Comparison of ENCODE assay signal across 8 cellular contexts in genomic region chrX:123960956-123961267, GRCh38. TPM values are rescaled to one million over a fixed set of nuclear protein-coding genes. Genes with fewer than 3 reads are reported as not detected.
DNase-seq lines count a peak whose midpoint lies in the region; ATAC-seq, FAIRE-seq and TF ChIP-seq lines count a peak whose summit lies in the region.

No MANE protein-coding gene starts in this region.

- peaks cover 29% of the 10 kb centered on the region for H3K4me1 Mint-ChIP-seq in activated naive CD8-positive, alpha-beta T cell (ENCODE audit: low read depth)

- H3K36me3 Mint-ChIP-seq in activated naive CD8-positive, alpha-beta T cell = no peaks in the 10 kb centered on the region

- TF ChIP-seq EP300 in stomach (IDR thresholded peaks at IDR 0.05) = no peak

- no peaks in the 10 kb centered on the region for H3K9me3 Mint-ChIP-seq in activated naive CD8-positive, alpha-beta T cell (ENCODE audit: low read depth)

- peak overlapping the region; percentile 98 for H3K27ac Mint-ChIP-seq in activated naive CD8-positive, alpha-beta T cell

- H3K27me3 ChIP-seq in stomach = no peaks in the 10 kb centered on the region

- no peaks in the 10 kb centered on the region for H3K36me3 ChIP-seq in kidney (ENCODE audit: control insufficient read depth in 1 of 2, insufficient read depth in 2 of 2, low read length in 2 of 2)
- no peaks in the 10 kb centered on the region for H3K36me3 ChIP-seq in stomach

- H3K4me1 ChIP-seq in kidney (ENCODE audit: control insufficient read depth in 1 of 2, insufficient read depth in 1 of 2, low read depth in 1 of 2, low read length in 2 of 2) (no peaks in the 10 kb centered on the region), stomach (peaks cover 0 to 18% (median 9%) of the 10 kb centered on the region in 4 donors)

- H3K4me3 ChIP-seq in kidney (ENCODE audit: low read length in 2 of 2) (peak overlapping the region; percentile 74 to 85), stomach (peak overlapping the region; percentile 60 to 68 (median 64))

- WGBS in stomach, 5 donors = 0 to 35% (median 6%) methylated on average over 7 to 13 of the region's 13 CpGs

- H3K4me3 Mint-ChIP-seq in activated naive CD8-positive, alpha-beta T cell = peak overlapping the region; percentile 99

- H3K27ac ChIP-seq in kidney (ENCODE audit: low read depth in 2 of 2, low read length in 2 of 2) (peak overlapping the region; percentile 98 to 99), stomach (peak overlapping the region; percentile 96 to 98 (median 97))

- TF ChIP-seq POLR2A in stomach (IDR thresholded peaks at IDR 0.05) = no peak

- FAIRE-seq in kidney (lab: Jason Lieb, UNC) = no peak

- no peaks in the 10 kb centered on the region for H3K27me3 Mint-ChIP-seq in activated naive CD8-positive, alpha-beta T cell

- no peak for TF ChIP-seq CTCF in kidney (IDR thresholded peaks at IDR 0.05; ENCODE audit: borderline replicate concordance, extremely low read depth, insufficient read depth)
- no peak for TF ChIP-seq CTCF in stomach (IDR thresholded peaks at IDR 0.05)

- DNase-seq in NCI-H510A treated with DMSO at 0.1 percent for 48 hours (lab: John Stamatoyannopoulos, UW) = peak; percentile 59
- DNase-seq in NCI-H510A (lab: John Stamatoyannopoulos, UW) = no peak
- no peak for DNase-seq in kidney
- DNase-seq in stomach = no peak
- DNase-seq in glomerular visceral epithelial cell (ENCODE audit: extremely low spot score) = no peak
- DNase-seq in HCEC 1CT = no peak

- intact Hi-C loops in kidney (cut with DNase I) = no loop called here
- intact Hi-C loops in stomach (cut with DNase I; ENCODE audit: low total_unique reads) = no loop called here

- H3K9ac ChIP-seq in kidney (ENCODE audit: low read length in 2 of 2) = peak overlapping the region; percentile 90 to 99

- no peak for ATAC-seq in HG02870 (IDR thresholded peaks at IDR 0.05; ENCODE audit: unreplicated experiment)

- H3K9me3 ChIP-seq in kidney (ENCODE audit: control insufficient read depth in 1 of 2, low read length in 2 of 2) = no peaks in the 10 kb centered on the region
- H3K9me3 ChIP-seq in stomach = no peaks in the 10 kb centered on the region

RNA-seq across cellular contexts. Expression of gene STAG2, which starts 0.6 kb away (rescaled TPM):
- total RNA-seq in kidney = 66.0 TPM
- polyA plus RNA-seq in kidney (ENCODE audit: insufficient read depth, low read depth, low replicate concordance) = 18.2 TPM
- total RNA-seq in stomach = 100 to 1,000 TPM in 1 of 5 donors, 10 to 100 TPM in 4; 11.6 to 175 (median 32.6) TPM
- 10 to 100 TPM; 11.1 to 21.5 (median 16.8) TPM for polyA plus RNA-seq in stomach
